Comparison of ENCODE assay signal across 13 cellular contexts in the genomic region with DNA sequence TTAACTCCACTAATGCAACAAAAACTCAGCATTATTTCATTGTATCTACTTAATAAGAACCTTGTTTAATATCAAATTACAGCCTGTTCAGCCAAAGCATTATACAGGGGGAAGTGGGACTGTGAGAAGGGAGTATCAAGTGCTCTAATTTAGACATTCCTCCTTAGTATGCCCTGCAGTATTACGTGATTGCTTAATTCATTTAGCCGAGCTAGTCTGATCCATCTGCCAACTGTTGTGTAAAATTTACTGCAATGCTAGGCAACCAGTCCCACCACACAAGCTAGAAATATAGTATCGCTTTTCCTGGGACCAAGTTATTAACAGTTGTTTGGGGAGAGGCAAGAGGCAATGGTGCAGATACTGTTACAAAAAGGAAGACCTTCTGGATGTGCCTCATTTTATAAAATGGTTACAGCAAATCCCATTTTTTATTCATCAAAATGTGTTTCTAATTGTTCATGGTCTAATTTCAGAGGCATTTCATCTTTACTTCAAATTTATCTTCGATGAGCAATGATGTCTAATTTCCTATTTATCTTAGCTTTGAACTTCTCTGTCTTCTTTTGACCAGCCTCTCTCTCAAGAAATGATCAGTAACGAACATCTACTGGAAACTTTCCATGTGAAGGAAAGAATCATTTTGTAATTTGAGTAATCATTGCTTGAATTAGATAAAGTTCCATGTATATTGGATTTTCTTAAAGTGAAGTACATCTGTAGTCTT.
DNase-seq lines count a peak whose midpoint lies in the region; ATAC-seq and TF ChIP-seq lines count a peak whose summit lies in the region.
"Had no signal": no experiment of that assay in that cellular context is flagged by ENCODE, and none has a peak within 500 bp of the region (broad histone marks: within the 10 kb centered on the region; RNA-seq: fewer than 3 reads in every experiment).

No MANE protein-coding gene starts in this region.

- intact Hi-C loops in heart left ventricle (cut with DNase I) = no loop called here

- H3K4me2 ChIP-seq in smooth muscle cell = peak overlapping the region; percentile 71

- H2AFZ ChIP-seq in smooth muscle cell (ENCODE audit: low read depth) = peak overlapping the region; percentile 72

- H3K36me3 ChIP-seq in heart left ventricle (no peaks in the 10 kb centered on the region), smooth muscle cell (ENCODE audit: low read depth) (no peaks in the 10 kb centered on the region)
- H3K36me3 ChIP-seq: spleen had no signal

- peak; percentile 37 to 72 (median 47) for ATAC-seq in heart left ventricle
- no peak for ATAC-seq in HG03039 (IDR thresholded peaks at IDR 0.05; ENCODE audit: unreplicated experiment)
- no peak for ATAC-seq in GM18907 (IDR thresholded peaks at IDR 0.05; ENCODE audit: unreplicated experiment)

- H3K9me3 ChIP-seq in heart left ventricle = no peaks in the 10 kb centered on the region
- H3K9me3 ChIP-seq in smooth muscle cell (replicated peaks; ENCODE audit: low read depth) = no peaks in the 10 kb centered on the region
- H3K9me3 ChIP-seq: spleen had no signal

- no peaks in the 10 kb centered on the region for H3K79me2 ChIP-seq in smooth muscle cell (ENCODE audit: low read depth)

- H3K9ac ChIP-seq in smooth muscle cell (ENCODE audit: low read depth) = peak overlapping the region; percentile 75

- H3K4me3 ChIP-seq in heart left ventricle = no peak overlapping the region
- no peak overlapping the region for H3K4me3 ChIP-seq in smooth muscle cell
- H3K4me3 ChIP-seq: spleen had no signal

- WGBS in heart left ventricle, 4 donors = 60 to 70% (median 66%) methylated on average over 5 of the region's 5 CpGs
- WGBS in smooth muscle cell (ENCODE audit: low lambda C conversion rate) = 58% methylated on average over 5 of the region's 5 CpGs

- peak; percentile 33 for DNase-seq in DMS79 treated with DMSO at 0.1 percent for 48 hours (lab: John Stamatoyannopoulos, UW)
- no peak for DNase-seq in DMS79 (lab: John Stamatoyannopoulos, UW)
- peak; percentile 89 for DNase-seq in RPMI7951 (ENCODE audit: low read depth)
- no peak for DNase-seq in heart left ventricle
- DNase-seq in smooth muscle cell (lab: John Stamatoyannopoulos, UW; ENCODE audit: unreplicated experiment) = no peak
- no peak for DNase-seq in mesenteric fat pad (ENCODE audit: low spot score)
- DNase-seq: GDM1, KG1, kidney, spleen had no signal

- peaks cover 0 to 4% (median 0%) of the 10 kb centered on the region in 9 donors for H3K27me3 ChIP-seq in heart left ventricle
- no peaks in the 10 kb centered on the region for H3K27me3 ChIP-seq in smooth muscle cell (ENCODE audit: low read depth)
- H3K27me3 ChIP-seq: spleen had no signal

- peaks cover 3% of the 10 kb centered on the region for H3F3A ChIP-seq in smooth muscle cell (ENCODE audit: low read depth)

- no peak for TF ChIP-seq POLR2A in heart left ventricle (IDR thresholded peaks at IDR 0.05)

- peaks cover 0 to 7% (median 0%) of the 10 kb centered on the region in 12 donors for H3K4me1 ChIP-seq in heart left ventricle
- no peaks in the 10 kb centered on the region for H3K4me1 ChIP-seq in smooth muscle cell (ENCODE audit: low read depth)
- H3K4me1 ChIP-seq: spleen had no signal

- TF ChIP-seq CTCF in heart left ventricle (IDR thresholded peaks at IDR 0.05) = no peak
- TF ChIP-seq CTCF in smooth muscle cell (IDR thresholded peaks at IDR 0.05; ENCODE audit: borderline replicate concordance, insufficient read depth, poor library complexity, severe bottlenecking) = no peak

- peak overlapping the region in 2 of 12 donors; percentile 13 to 63 for H3K27ac ChIP-seq in heart left ventricle
- H3K27ac ChIP-seq in smooth muscle cell (ENCODE audit: low read depth) = peak overlapping the region; percentile 84
- H3K27ac ChIP-seq: 22Rv1 had no signal

- no peaks in the 10 kb centered on the region for H4K20me1 ChIP-seq in smooth muscle cell (ENCODE audit: low read depth)

Comparison
In these comparisons a context has a peak if more than half of its experiments do, and no peak if none do; other contexts are left out.
1. DNase-seq: peak in DMS79 treated with DMSO at 0.1 percent for 48 hours (single experiment) and RPMI7951 (single experiment); none in DMS79 (single experiment), heart left ventricle (0 of 5), smooth muscle cell (single experiment) and mesenteric fat pad (single experiment).
2. ATAC-seq: peak in heart left ventricle (4 of 4); none in HG03039 (single experiment) and GM18907 (single experiment).